ENCODE assay signal across 12 cellular contexts in the genomic region with DNA sequence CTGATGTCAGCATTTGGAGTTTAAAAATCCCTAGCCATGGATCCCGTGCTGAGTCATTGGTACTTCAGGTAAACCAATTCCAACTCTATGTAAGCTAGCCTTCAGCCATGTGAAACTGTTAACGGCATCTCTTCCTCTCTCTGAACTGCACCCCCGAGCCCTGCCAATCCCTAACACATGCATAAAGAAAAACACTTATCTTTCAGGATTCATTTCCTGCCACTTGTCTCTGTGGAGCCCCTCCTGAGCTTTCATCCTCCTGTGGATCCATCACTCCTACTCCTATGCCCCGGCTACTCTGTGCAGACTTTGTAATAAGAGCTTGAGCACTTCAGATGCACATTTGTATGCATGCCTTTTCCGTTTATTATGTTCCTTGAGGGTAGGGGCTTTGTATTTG.
DNase-seq lines count a peak whose midpoint lies in the region; ATAC-seq and TF ChIP-seq lines count a peak whose summit lies in the region.
"Had no signal": no experiment of that assay in that cellular context is flagged by ENCODE, and none has a peak within 500 bp of the region (broad histone marks: within the 10 kb centered on the region; RNA-seq: fewer than 3 reads in every experiment).

No MANE protein-coding gene starts in this region.

- peak overlapping the region; percentile 26; the same call in 1 of the 2 replicates for H3K27ac ChIP-seq in Karpas-422 (ENCODE audit: low read length)

- ATAC-seq in activated T-helper 17 cell treated with anti-CD3 and anti-CD28 coated beads, Interleukin-2, amount 50 U/mL, for 72 hours (replicated peaks): no peak
- ATAC-seq: natural killer cell treated with Interleukin-12 subunit alpha and Interleukin-12 subunit beta and Interleukin-15 and Interleukin-18, amount 100 ng/mL, for 72 hours had no signal

- H3K4me3 ChIP-seq in Karpas-422 (ENCODE audit: low read length): no peak overlapping the region

- no peak for TF ChIP-seq CTCF in mesothelial cell of epicardium (IDR thresholded peaks at IDR 0.05; ENCODE audit: unreplicated experiment)

- peaks cover 56% of the 10 kb centered on the region for H3K4me1 Mint-ChIP-seq in activated T-helper 17 cell treated with anti-CD3 and anti-CD28 coated beads, Interleukin-2, amount 50 U/mL, for 72 hours
- H3K4me1 Mint-ChIP-seq in mesothelial cell of epicardium: peaks cover 60% of the 10 kb centered on the region

- H3K9me3 ChIP-seq in Karpas-422 (ENCODE audit: low read length): no peaks in the 10 kb centered on the region

- peaks cover 97% of the 10 kb centered on the region for H3K79me2 ChIP-seq in Karpas-422 (ENCODE audit: low read length)

- H3K9me3 Mint-ChIP-seq in activated T-helper 17 cell treated with anti-CD3 and anti-CD28 coated beads, Interleukin-2, amount 50 U/mL, for 72 hours: no peaks in the 10 kb centered on the region
- H3K9me3 Mint-ChIP-seq in mesothelial cell of epicardium: no peaks in the 10 kb centered on the region
- H3K9me3 Mint-ChIP-seq: natural killer cell treated with Interleukin-12 subunit alpha and Interleukin-12 subunit beta and Interleukin-15 and Interleukin-18, amount 100 ng/mL, for 72 hours had no signal

- no peak overlapping the region for H2AFZ ChIP-seq in Karpas-422 (ENCODE audit: low read length)

- H3K4me3 Mint-ChIP-seq in activated T-helper 17 cell treated with anti-CD3 and anti-CD28 coated beads, Interleukin-2, amount 50 U/mL, for 72 hours: peak overlapping the region; percentile 6
- no peak overlapping the region for H3K4me3 Mint-ChIP-seq in mesothelial cell of epicardium
- H3K4me3 Mint-ChIP-seq: natural killer cell treated with Interleukin-12 subunit alpha and Interleukin-12 subunit beta and Interleukin-15 and Interleukin-18, amount 100 ng/mL, for 72 hours had no signal

- DNase-seq in COLO668 (lab: John Stamatoyannopoulos, UW; ENCODE audit: unreplicated experiment): peak; percentile 23
- DNase-seq in Karpas-422: no peak
- no peak for DNase-seq in mesothelial cell of epicardium (ENCODE audit: low spot score in 2 of 2, unreplicated experiment in 2 of 2)
- no peak for DNase-seq in NOMO-1 treated with DMSO at 0.1 percent for 48 hours (lab: John Stamatoyannopoulos, UW; ENCODE audit: unreplicated experiment)
- DNase-seq in effector CD4-positive, alpha-beta T cell: no peak
- DNase-seq in A172 (ENCODE audit: low spot score): no peak
- no peak for DNase-seq in stimulated activated CD4-positive, alpha-beta T cell treated with anti-CD3 and anti-CD28 coated beads, Interleukin-12 subunit alpha, Interleukin-12 subunit beta, amount 100 ng/mL, for 4 hours
- DNase-seq: activated naive CD4-positive, alpha-beta T cell treated with Interleukin-2 at 50 U/mL for 16 hours; effector memory CD4-positive, alpha-beta T cell; stimulated activated CD4-positive, alpha-beta T cell treated with anti-CD3 and anti-CD28 coated beads, Interleukin-4, amount 100 ng/mL, for 1 hour had no signal

- H3K9me2 ChIP-seq in Karpas-422 (replicated peaks; ENCODE audit: insufficient read depth, low read length): no peaks in the 10 kb centered on the region

- H3K4me2 ChIP-seq in Karpas-422 (ENCODE audit: low read depth, low read length, poor library complexity, severe bottlenecking): peak overlapping the region; percentile 37

- H3K36me3 Mint-ChIP-seq in activated T-helper 17 cell treated with anti-CD3 and anti-CD28 coated beads, Interleukin-2, amount 50 U/mL, for 72 hours (ENCODE audit: low read depth): no peaks in the 10 kb centered on the region
- H3K36me3 Mint-ChIP-seq in mesothelial cell of epicardium: no peaks in the 10 kb centered on the region
- H3K36me3 Mint-ChIP-seq: natural killer cell treated with Interleukin-12 subunit alpha and Interleukin-12 subunit beta and Interleukin-15 and Interleukin-18, amount 100 ng/mL, for 72 hours had no signal

- peak overlapping the region; percentile 14; the same call in 1 of the 2 replicates for H3K9ac ChIP-seq in Karpas-422 (ENCODE audit: low read length)

- peak overlapping the region; percentile 13 for H3K27ac Mint-ChIP-seq in activated T-helper 17 cell treated with anti-CD3 and anti-CD28 coated beads, Interleukin-2, amount 50 U/mL, for 72 hours
- H3K27ac Mint-ChIP-seq in mesothelial cell of epicardium: peak overlapping the region; percentile 40
- H3K27ac Mint-ChIP-seq: natural killer cell treated with Interleukin-12 subunit alpha and Interleukin-12 subunit beta and Interleukin-15 and Interleukin-18, amount 100 ng/mL, for 72 hours had no signal

- no peaks in the 10 kb centered on the region for H3K36me3 ChIP-seq in Karpas-422 (ENCODE audit: insufficient read depth, low read length)

- peaks cover 97% of the 10 kb centered on the region for H3K4me1 ChIP-seq in Karpas-422 (ENCODE audit: low read length)

- no peaks in the 10 kb centered on the region for H4K20me1 ChIP-seq in Karpas-422 (ENCODE audit: insufficient read depth, low read depth, low read length)

- H3K27me3 Mint-ChIP-seq in activated T-helper 17 cell treated with anti-CD3 and anti-CD28 coated beads, Interleukin-2, amount 50 U/mL, for 72 hours: no peaks in the 10 kb centered on the region
- no peaks in the 10 kb centered on the region for H3K27me3 Mint-ChIP-seq in mesothelial cell of epicardium (ENCODE audit: low read depth)
- H3K27me3 Mint-ChIP-seq: natural killer cell treated with Interleukin-12 subunit alpha and Interleukin-12 subunit beta and Interleukin-15 and Interleukin-18, amount 100 ng/mL, for 72 hours had no signal

- no peaks in the 10 kb centered on the region for H3K27me3 ChIP-seq in Karpas-422 (ENCODE audit: low read length)
